Comparison of ENCODE assay signal across 28 cellular contexts in the genomic region with DNA sequence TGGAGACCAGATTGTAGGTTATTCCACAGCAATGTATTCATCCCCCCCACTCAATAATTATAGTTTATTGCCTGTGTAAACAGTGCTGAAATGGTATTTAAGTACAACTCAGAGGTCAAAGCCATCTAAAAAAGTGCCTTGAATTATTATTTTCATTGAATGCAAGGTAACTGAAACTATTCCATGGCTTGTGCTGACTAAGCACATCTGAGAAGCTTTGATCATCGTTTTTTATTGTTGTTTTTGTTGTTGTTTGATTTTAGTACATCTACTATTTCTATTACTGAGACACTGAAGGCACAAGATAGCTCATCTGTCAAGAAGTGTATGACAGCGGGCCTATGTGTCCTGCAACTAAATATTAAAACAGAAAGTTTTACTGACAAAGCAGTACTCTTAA.
"Had no signal": no experiment of that assay in that cellular context is flagged by ENCODE, and none has a peak within 500 bp of the region (broad histone marks: within the 10 kb centered on the region; RNA-seq: fewer than 3 reads in every experiment).

No MANE protein-coding gene starts in this region.

- H3K4me2 ChIP-seq: neural progenitor cell, smooth muscle cell had no signal

- H3K27ac ChIP-seq: neural progenitor cell, ovary, parathyroid adenoma, psoas muscle, skin epidermis, spleen, suprapubic skin, testis, tibial artery, transverse colon, upper lobe of right lung, uterus had no signal

- ATAC-seq: natural killer cell; psoas muscle; right cardiac atrium; sciatic nerve; stimulated activated memory B cell treated with anti-CD40 and anti-IgM and Interleukin-4, amounts not matched to agents 10 μg/mL and 1 μg/mL and 100 μg/mL, for 72 hours; stimulated activated naive CD8-positive, alpha-beta T cell treated with anti-CD3 and anti-CD28 coated beads, Interleukin-15, amount 100 ng/mL, for 72 hours; stimulated activated naive CD8-positive, alpha-beta T cell treated with anti-CD3 and anti-CD28 coated beads, Interleukin-15, Interleukin-2, amounts not matched to agents 100 U/mL and 50 U/mL, for 24 hours; upper lobe of right lung had no signal

- H2AFZ ChIP-seq: neural progenitor cell, parathyroid adenoma had no signal

- DNase-seq: natural killer cell; occipital lobe; ovary; posterior cingulate gyrus; psoas muscle; right cardiac atrium; spleen; stimulated activated CD4-positive, alpha-beta T cell treated with anti-CD3 and anti-CD28 coated beads, Interleukin-12 subunit alpha, Interleukin-12 subunit beta, amount 100 ng/mL, for 4 hours; stimulated activated CD4-positive, alpha-beta T cell treated with anti-CD3 and anti-CD28 coated beads, Interleukin-1b, Interleukin-23, amount 100 ng/mL, for 48 hours; stimulated activated CD4-positive, alpha-beta T cell treated with anti-CD3 and anti-CD28 coated beads, Interleukin-4, amount 100 ng/mL, for 1 hour; stimulated activated CD4-positive, alpha-beta T cell treated with anti-CD3 and anti-CD28 coated beads, Interleukin-4, amount 100 ng/mL, for 4 hours; stimulated activated CD8-positive, alpha-beta memory T cell treated with anti-CD3 and anti-CD28 coated beads, Interleukin-4, amount 100 ng/mL, for 48 hours; stimulated activated naive CD4-positive, alpha-beta T cell; stimulated activated naive CD8-positive, alpha-beta T cell treated with anti-CD3 and anti-CD28 coated beads, Interleukin-15, amount 100 ng/mL, for 72 hours; stimulated activated naive CD8-positive, alpha-beta T cell treated with anti-CD3 and anti-CD28 coated beads, Interleukin-15, Interleukin-2, amounts not matched to agents 100 U/mL and 50 U/mL, for 24 hours; substantia nigra; testis; tibial artery; transverse colon; upper lobe of right lung; uterus had no signal

- H3K4me3 ChIP-seq: neural progenitor cell, ovary, psoas muscle, skin epidermis, smooth muscle cell, spleen, suprapubic skin, testis, tibial artery, transverse colon, upper lobe of right lung, uterus had no signal

- H3K9ac ChIP-seq: neural progenitor cell, parathyroid adenoma had no signal

- H3K36me3 ChIP-seq: neural progenitor cell, ovary, spleen, suprapubic skin, tibial artery, transverse colon, upper lobe of right lung, uterus had no signal

- H3K9me3 ChIP-seq: ovary, psoas muscle, spleen, suprapubic skin, testis, tibial artery, transverse colon, upper lobe of right lung, uterus had no signal

- H3K4me1 ChIP-seq: neural progenitor cell, parathyroid adenoma, psoas muscle, spleen, suprapubic skin, testis, tibial artery, transverse colon, upper lobe of right lung, uterus had no signal

- H3K79me2 ChIP-seq: parathyroid adenoma had no signal

- H3K27me3 ChIP-seq: neural progenitor cell, ovary, spleen, suprapubic skin, testis, tibial artery, transverse colon, upper lobe of right lung, uterus had no signal
